In the genomic region with DNA sequence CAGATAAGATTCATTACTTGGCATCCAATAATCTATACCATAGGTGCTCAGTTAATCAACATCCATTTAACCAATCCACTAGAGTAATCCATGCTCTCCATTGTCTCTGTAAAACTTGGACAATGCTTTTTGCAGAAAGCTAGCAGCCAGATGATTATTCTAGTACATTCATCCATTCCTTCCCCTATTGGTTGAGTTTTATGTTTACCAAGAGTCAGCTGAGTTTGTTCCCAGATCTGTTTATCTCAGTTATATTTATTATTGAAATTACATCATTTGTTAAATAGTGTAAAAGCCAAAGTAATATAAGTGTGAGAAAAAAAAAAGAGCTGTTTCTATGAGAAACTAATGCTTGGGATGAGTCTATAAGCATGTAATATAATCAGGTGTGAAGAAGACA, we compare ENCODE assay signal across 16 cellular contexts.
A peak's percentile ranks its signal among the peaks of the same experiment; 100 is the strongest.
DNase-seq lines count a peak whose midpoint lies in the region; ATAC-seq, FAIRE-seq and TF ChIP-seq lines count a peak whose summit lies in the region.
"Had no signal": no experiment of that assay in that cellular context is flagged by ENCODE, and none has a peak within 500 bp of the region (broad histone marks: within the 10 kb centered on the region; RNA-seq: fewer than 3 reads in every experiment).

No MANE protein-coding gene starts in this region.

- POLR2A ChIA-PET in A549 (lab: Yijun Ruan, JAX), result interaction anchor here (1.9 kb wide), 1 partner anchor 93 kb away, joined by 9 read pairs; a partner anchor contains a TSS
- POLR2A ChIA-PET in Panc1 (lab: Charles Lee), result no interaction called here

- TF ChIP-seq CTCF in A549 (IDR thresholded peaks at IDR 0.05) (no peak), Panc1 (IDR thresholded peaks at IDR 0.05) (no peak), body of pancreas (IDR thresholded peaks at IDR 0.05) (no peak), pancreas (IDR thresholded peaks at IDR 0.05) (no peak), esophagus squamous epithelium (IDR thresholded peaks at IDR 0.05) (no peak), right atrium auricular region (IDR thresholded peaks at IDR 0.05) (no peak)

- H3K9me3 ChIP-seq in A549 (no peaks in the 10 kb centered on the region), Panc1 (ENCODE audit: control insufficient read depth, insufficient read depth, low read depth, low read length) (no peaks in the 10 kb centered on the region), body of pancreas (no peaks in the 10 kb centered on the region), pancreas (no peaks in the 10 kb centered on the region), esophagus squamous epithelium (no peaks in the 10 kb centered on the region), right atrium auricular region (no peaks in the 10 kb centered on the region)
- H3K9me3 ChIP-seq: BE2C had no signal

- TF ChIP-seq RAD21 in A549 (conservative IDR thresholded peaks at IDR 0.05 in 1 of 2, IDR thresholded peaks at IDR 0.05 in 1 of 2), result no peak

- ATAC-seq in A549 (no peak), Panc1 (no peak), body of pancreas (peak; percentile 73), pancreas (peak; percentile 64 to 81 (median 74))
- ATAC-seq: HCT116 had no signal

- no TSS peak for BruUV-seq in Panc1 (replicated peaks; lab: Mats Ljungman, UMichigan)

- TF ChIP-seq POLR2A in A549 (IDR thresholded peaks at IDR 0.05; ENCODE audit: low read length), result no peak
- no peak for TF ChIP-seq POLR2A in body of pancreas (IDR thresholded peaks at IDR 0.05)
- TF ChIP-seq POLR2A in esophagus squamous epithelium (IDR thresholded peaks at IDR 0.05), result no peak

- H3K27ac ChIP-seq in A549 (peak overlapping the region; percentile 31 to 49; a peak in 4 of 6 replicates), Panc1 (ENCODE audit: low read length) (peak overlapping the region; percentile 48; the same call in 1 of the 2 replicates), body of pancreas (peak overlapping the region; percentile 66 to 81 (median 74)), pancreas (peak overlapping the region in 3 of 4 donors; percentile 10 to 81 (median 75)), esophagus squamous epithelium (no peak overlapping the region), right atrium auricular region (no peak overlapping the region)
- H3K27ac ChIP-seq: C4-2B, HL-60 had no signal

- H3K27me3 ChIP-seq in Panc1 (ENCODE audit: control insufficient read depth, insufficient read depth, low read length) (no peaks in the 10 kb centered on the region), body of pancreas (no peaks in the 10 kb centered on the region), pancreas (no peaks in the 10 kb centered on the region), esophagus squamous epithelium (no peaks in the 10 kb centered on the region), right atrium auricular region (no peaks in the 10 kb centered on the region)
- H3K27me3 ChIP-seq: BE2C had no signal

- in situ Hi-C loops in Panc1 (cut with HindIII; ENCODE audit: low pct_unique_long_range_greater_than_20kb, low sequenced_read_pairs), result no loop called here

- FAIRE-seq in A549 (lab: Jason Lieb, UNC), result peak; percentile 61
- FAIRE-seq in pancreas (lab: Jason Lieb, UNC), result peak; percentile 37
- FAIRE-seq: A204.1, H1 had no signal

- H3K4me2 ChIP-seq in A549, result no peak overlapping the region

- TF ChIP-seq EP300 in A549 (IDR thresholded peaks at IDR 0.05), result no peak

- CTCF ChIA-PET in A549 (lab: Yijun Ruan, JAX) (interaction anchor here (0.7 to 1.7 kb wide), 6 partner anchors 9 to 564 kb away, joined by 3 to 7 read pairs (median 3); no protein-coding TSS in a partner anchor), Panc1 (lab: Charles Lee) (no interaction called here)

- no peak overlapping the region for H3K4me3 ChIP-seq in A549
- no peak overlapping the region for H3K4me3 ChIP-seq in Panc1 (ENCODE audit: low read depth in 2 of 2, low read length in 2 of 2)
- no peak overlapping the region for H3K4me3 ChIP-seq in body of pancreas
- no peak overlapping the region for H3K4me3 ChIP-seq in pancreas
- no peak overlapping the region for H3K4me3 ChIP-seq in esophagus squamous epithelium
- H3K4me3 ChIP-seq in right atrium auricular region, result no peak overlapping the region

- H3K4me1 ChIP-seq in A549, result peaks cover 74% of the 10 kb centered on the region
- peaks cover 5% of the 10 kb centered on the region; the same call in 1 of the 2 replicates for H3K4me1 ChIP-seq in Panc1 (ENCODE audit: control insufficient read depth, insufficient read depth, low read length)
- H3K4me1 ChIP-seq in body of pancreas, result peaks cover 78% of the 10 kb centered on the region
- peaks cover 46 to 68% (median 50%) of the 10 kb centered on the region in 3 donors for H3K4me1 ChIP-seq in pancreas
- H3K4me1 ChIP-seq in esophagus squamous epithelium, result no peaks in the 10 kb centered on the region
- no peaks in the 10 kb centered on the region for H3K4me1 ChIP-seq in right atrium auricular region
- H3K4me1 ChIP-seq: BE2C had no signal

- intact Hi-C loops in Panc1 (cut with micrococcal nuclease; ENCODE audit: unreplicated experiment) (no loop called here), body of pancreas (cut with DNase I) (no loop called here), pancreas (cut with DNase I) (no loop called here), esophagus squamous epithelium (cut with DNase I) (no loop called here)

- H3K36me3 ChIP-seq in Panc1 (ENCODE audit: control insufficient read depth, insufficient read depth, low read length), result no peaks in the 10 kb centered on the region
- no peaks in the 10 kb centered on the region for H3K36me3 ChIP-seq in body of pancreas (replicated peaks in 1 of 2; ENCODE audit: insufficient read depth in 1 of 2, low read depth in 2 of 2)
- H3K36me3 ChIP-seq in pancreas, result no peaks in the 10 kb centered on the region
- no peaks in the 10 kb centered on the region for H3K36me3 ChIP-seq in esophagus squamous epithelium
- no peaks in the 10 kb centered on the region for H3K36me3 ChIP-seq in right atrium auricular region
- H3K36me3 ChIP-seq: BE2C had no signal

- no peak for DNase-seq in A549 (ENCODE audit: low read depth in 1 of 2, low spot score in 1 of 2)
- no peak for DNase-seq in Panc1 (ENCODE audit: low read depth, low spot score)
- no peak for DNase-seq in body of pancreas
- DNase-seq in pancreas, result no peak
- DNase-seq in esophagus squamous epithelium (lab: John Stamatoyannopoulos, UW), result no peak
- DNase-seq in right atrium auricular region (ENCODE audit: low spot score), result no peak
- DNase-seq in hepatic stellate cell (ENCODE audit: low spot score), result no peak
- DNase-seq: BE2C, Calu3, DMS 273 treated with DMSO at 0.1 percent for 48 hours, KBM-7 had no signal

TF ChIP-seq in A549, 52 proteins besides CTCF, POLR2A, EP300 and RAD21:
- TF ChIP-seq BHLHE40 (IDR thresholded peaks at IDR 0.05; ENCODE audit: low read depth, low read length), result no peak
- no peak for TF ChIP-seq HEYL (CRISPR knock-in tag; IDR thresholded peaks at IDR 0.05)
- TF ChIP-seq MAFK (IDR thresholded peaks at IDR 0.05; ENCODE audit: partially characterized antibody), result no peak
- TF ChIP-seq, protein P1, sequence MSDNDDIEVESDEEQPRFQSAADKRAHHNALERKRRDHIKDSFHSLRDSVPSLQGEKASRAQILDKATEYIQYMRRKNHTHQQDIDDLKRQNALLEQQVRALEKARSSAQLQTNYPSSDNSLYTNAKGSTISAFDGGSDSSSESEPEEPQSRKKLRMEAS (IDR thresholded peaks at IDR 0.05), result no peak
- no peak for TF ChIP-seq NPAS2 (CRISPR knock-in tag; IDR thresholded peaks at IDR 0.05; ENCODE audit: borderline replicate concordance)
- TF ChIP-seq ZFP36 (IDR thresholded peaks at IDR 0.05; ENCODE audit: borderline replicate concordance, partially characterized antibody), result no peak
- TF ChIP-seq CHD4 (IDR thresholded peaks at IDR 0.05; ENCODE audit: borderline replicate concordance), result no peak
- no peak for TF ChIP-seq JUNB (IDR thresholded peaks at IDR 0.05)
- TF ChIP-seq FOSL2 (IDR thresholded peaks at IDR 0.05), result no peak
- no peak for TF ChIP-seq FOSL2 (CRISPR knock-in tag; IDR thresholded peaks at IDR 0.05)
- TF ChIP-seq ZNF302 (CRISPR knock-in tag; IDR thresholded peaks at IDR 0.05), result no peak
- TF ChIP-seq, protein P2, sequence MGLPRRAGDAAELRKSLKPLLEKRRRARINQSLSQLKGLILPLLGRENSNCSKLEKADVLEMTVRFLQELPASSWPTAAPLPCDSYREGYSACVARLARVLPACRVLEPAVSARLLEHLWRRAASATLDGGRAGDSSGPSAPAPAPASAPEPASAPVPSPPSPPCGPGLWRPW (IDR thresholded peaks at IDR 0.05), result no peak
- no peak for TF ChIP-seq RNF2 (IDR thresholded peaks at IDR 0.05; ENCODE audit: borderline replicate concordance, low read depth)
- TF ChIP-seq PHF8 (IDR thresholded peaks at IDR 0.05; ENCODE audit: borderline replicate concordance, low read depth), result no peak
- TF ChIP-seq, protein P3, sequence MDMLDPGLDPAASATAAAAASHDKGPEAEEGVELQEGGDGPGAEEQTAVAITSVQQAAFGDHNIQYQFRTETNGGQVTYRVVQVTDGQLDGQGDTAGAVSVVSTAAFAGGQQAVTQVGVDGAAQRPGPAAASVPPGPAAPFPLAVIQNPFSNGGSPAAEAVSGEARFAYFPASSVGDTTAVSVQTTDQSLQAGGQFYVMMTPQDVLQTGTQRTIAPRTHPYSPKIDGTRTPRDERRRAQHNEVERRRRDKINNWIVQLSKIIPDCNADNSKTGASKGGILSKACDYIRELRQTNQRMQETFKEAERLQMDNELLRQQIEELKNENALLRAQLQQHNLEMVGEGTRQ (IDR thresholded peaks at IDR 0.05), result no peak
- TF ChIP-seq CBX8 (IDR thresholded peaks at IDR 0.05), result no peak
- no peak for TF ChIP-seq HOXB5 (CRISPR knock-in tag; IDR thresholded peaks at IDR 0.05)
- no peak for TF ChIP-seq NFE2L2 (conservative IDR thresholded peaks at IDR 0.05; ENCODE audit: low read length)
- no peak for TF ChIP-seq SMC3 (IDR thresholded peaks at IDR 0.05)
- TF ChIP-seq TP53 (CRISPR knock-in tag; IDR thresholded peaks at IDR 0.05), result no peak
- TF ChIP-seq, protein P4, sequence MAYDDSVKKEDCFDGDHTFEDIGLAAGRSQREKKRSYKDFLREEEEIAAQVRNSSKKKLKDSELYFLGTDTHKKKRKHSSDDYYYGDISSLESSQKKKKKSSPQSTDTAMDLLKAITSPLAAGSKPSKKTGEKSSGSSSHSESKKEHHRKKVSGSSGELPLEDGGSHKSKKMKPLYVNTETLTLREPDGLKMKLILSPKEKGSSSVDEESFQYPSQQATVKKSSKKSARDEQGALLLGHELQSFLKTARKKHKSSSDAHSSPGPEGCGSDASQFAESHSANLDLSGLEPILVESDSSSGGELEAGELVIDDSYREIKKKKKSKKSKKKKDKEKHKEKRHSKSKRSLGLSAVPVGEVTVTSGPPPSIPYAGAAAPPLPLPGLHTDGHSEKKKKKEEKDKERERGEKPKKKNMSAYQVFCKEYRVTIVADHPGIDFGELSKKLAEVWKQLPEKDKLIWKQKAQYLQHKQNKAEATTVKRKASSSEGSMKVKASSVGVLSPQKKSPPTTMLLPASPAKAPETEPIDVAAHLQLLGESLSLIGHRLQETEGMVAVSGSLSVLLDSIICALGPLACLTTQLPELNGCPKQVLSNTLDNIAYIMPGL (CRISPR knock-in tag; IDR thresholded peaks at IDR 0.05; ENCODE audit: borderline replicate concordance), result no peak
TF ChIP-seq in A549: peak in this region for 0.

Comparison
In these comparisons a context has a peak if more than half of its experiments do, and no peak if none do; other contexts are left out.
1. ATAC-seq: peak in body of pancreas (single experiment) and pancreas (4 of 4); none in A549 (0 of 2) and Panc1 (single experiment).
2. H3K27ac ChIP-seq: peak in A549 (2 of 2), Panc1 (single experiment), body of pancreas (4 of 4) and pancreas (3 of 4); none in esophagus squamous epithelium (0 of 4) and right atrium auricular region (0 of 2).